Comparison of ENCODE assay signal across 1 cellular context in the genomic region with DNA sequence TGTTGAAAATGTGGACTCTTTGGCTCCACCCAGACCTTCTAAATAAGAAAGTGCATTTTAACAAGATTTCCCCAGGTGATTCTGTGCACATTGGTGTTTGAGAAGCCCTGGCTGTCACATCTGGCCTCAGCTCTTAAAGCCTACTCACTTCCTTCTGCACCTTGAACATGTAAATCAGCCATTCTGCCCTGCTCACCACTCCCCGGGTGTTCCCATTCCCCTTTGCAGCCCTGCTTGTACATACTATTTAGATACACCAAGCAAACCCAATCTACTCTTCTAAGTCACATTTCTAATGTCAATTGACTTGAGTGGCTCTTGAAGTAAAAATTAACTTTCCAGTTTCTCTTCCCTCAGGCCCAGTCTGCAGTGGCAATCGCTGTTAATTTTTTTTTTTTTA.
TF ChIP-seq lines count a peak whose summit lies in the region.

No MANE protein-coding gene starts in this region.

TF ChIP-seq in HepG2, 621 proteins besides CTCF, POLR2A, EP300 and RAD21 (continued from another document):
- TF ChIP-seq, protein P1, sequence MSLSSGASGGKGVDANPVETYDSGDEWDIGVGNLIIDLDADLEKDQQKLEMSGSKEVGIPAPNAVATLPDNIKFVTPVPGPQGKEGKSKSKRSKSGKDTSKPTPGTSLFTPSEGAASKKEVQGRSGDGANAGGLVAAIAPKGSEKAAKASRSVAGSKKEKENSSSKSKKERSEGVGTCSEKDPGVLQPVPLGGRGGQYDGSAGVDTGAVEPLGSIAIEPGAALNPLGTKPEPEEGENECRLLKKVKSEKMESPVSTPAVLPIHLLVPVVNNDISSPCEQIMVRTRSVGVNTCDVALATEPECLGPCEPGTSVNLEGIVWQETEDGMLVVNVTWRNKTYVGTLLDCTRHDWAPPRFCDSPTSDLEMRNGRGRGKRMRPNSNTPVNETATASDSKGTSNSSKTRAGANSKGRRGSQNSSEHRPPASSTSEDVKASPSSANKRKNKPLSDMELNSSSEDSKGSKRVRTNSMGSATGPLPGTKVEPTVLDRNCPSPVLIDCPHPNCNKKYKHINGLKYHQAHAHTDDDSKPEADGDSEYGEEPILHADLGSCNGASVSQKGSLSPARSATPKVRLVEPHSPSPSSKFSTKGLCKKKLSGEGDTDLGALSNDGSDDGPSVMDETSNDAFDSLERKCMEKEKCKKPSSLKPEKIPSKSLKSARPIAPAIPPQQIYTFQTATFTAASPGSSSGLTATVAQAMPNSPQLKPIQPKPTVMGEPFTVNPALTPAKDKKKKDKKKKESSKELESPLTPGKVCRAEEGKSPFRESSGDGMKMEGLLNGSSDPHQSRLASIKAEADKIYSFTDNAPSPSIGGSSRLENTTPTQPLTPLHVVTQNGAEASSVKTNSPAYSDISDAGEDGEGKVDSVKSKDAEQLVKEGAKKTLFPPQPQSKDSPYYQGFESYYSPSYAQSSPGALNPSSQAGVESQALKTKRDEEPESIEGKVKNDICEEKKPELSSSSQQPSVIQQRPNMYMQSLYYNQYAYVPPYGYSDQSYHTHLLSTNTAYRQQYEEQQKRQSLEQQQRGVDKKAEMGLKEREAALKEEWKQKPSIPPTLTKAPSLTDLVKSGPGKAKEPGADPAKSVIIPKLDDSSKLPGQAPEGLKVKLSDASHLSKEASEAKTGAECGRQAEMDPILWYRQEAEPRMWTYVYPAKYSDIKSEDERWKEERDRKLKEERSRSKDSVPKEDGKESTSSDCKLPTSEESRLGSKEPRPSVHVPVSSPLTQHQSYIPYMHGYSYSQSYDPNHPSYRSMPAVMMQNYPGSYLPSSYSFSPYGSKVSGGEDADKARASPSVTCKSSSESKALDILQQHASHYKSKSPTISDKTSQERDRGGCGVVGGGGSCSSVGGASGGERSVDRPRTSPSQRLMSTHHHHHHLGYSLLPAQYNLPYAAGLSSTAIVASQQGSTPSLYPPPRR (CRISPR knock-in tag; IDR thresholded peaks at IDR 0.05; ENCODE audit: borderline replicate concordance), result 0 out of 2 replicates have a peak, but pooled peaks have one; percentile 26
